8 cellular contexts compared by ENCODE assay signal in the genomic region with DNA sequence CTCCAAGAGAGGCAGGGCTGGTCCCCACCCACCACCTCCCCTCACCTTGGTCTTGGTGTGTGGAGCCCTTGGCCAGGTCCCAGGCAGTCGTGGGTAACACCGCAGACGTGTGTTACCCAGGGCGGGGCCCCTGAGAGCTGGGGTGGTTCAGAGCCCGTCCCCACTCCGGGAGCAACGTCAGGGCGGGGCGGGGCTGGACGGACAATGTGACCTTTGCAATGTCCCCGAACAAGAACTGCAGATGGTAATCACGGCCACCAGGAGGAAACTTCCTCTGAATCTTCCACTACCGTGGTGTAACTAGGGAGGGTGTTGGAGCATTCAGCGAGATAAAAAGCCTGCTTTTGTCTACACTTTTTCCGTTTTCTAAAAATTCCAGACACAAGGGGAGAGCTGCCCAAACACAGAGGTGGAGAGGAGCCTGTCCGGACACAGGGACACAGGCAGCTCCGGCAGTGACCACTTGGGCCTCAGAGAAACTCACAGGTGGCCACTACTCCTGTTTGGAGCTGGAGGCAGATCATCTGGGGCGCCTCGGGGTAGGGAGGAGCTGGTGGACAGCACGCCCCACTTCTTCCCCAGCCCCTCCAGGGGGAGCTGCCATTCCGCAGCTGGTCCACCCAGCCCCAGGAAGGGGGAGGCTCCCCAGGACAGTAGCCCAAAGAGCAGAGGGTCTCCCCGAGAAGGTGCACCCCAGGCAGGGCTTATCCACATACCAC. TPM values are rescaled to one million over a fixed set of nuclear protein-coding genes. Genes with fewer than 3 reads are reported as not detected.
DNase-seq lines count a peak whose midpoint lies in the region; ATAC-seq, FAIRE-seq and TF ChIP-seq lines count a peak whose summit lies in the region.

No MANE protein-coding gene starts in this region.

- TF ChIP-seq EP300 in SK-N-SH (IDR thresholded peaks at IDR 0.05; ENCODE audit: borderline replicate concordance in 1 of 2, low read depth in 1 of 2, low read length in 1 of 2) (no peak), stomach (IDR thresholded peaks at IDR 0.05) (no peak)

- FAIRE-seq in H54 (lab: Jason Lieb, UNC): no peak

- WGBS in SK-N-SH (ENCODE audit: low lambda C conversion rate): 49% methylated on average over 21 of the region's 22 CpGs
- WGBS in right lobe of liver (ENCODE audit: insufficient coverage, low coverage, low lambda C conversion rate, missing lambda C conversion rate): 0% methylated on average over 16 of the region's 22 CpGs
- 1 to 7% (median 7%) methylated on average over 17 to 22 of the region's 22 CpGs for WGBS in stomach, 5 donors

- no peaks in the 10 kb centered on the region for H4K20me1 ChIP-seq in SK-N-SH (ENCODE audit: insufficient read depth)

- peak overlapping the region in 1 of 2 experiments; percentile 99; a peak in 2 of 4 replicates for H3K27ac ChIP-seq in SK-N-SH (ENCODE audit: low read depth in 2 of 2, low read length in 1 of 2)
- peak overlapping the region in 41 of 59 donors; percentile 3 to 79 (median 59) for H3K27ac ChIP-seq in dorsolateral prefrontal cortex
- H3K27ac ChIP-seq in right lobe of liver: peak overlapping the region; percentile 74 to 97 (median 93)
- H3K27ac ChIP-seq in stomach: peak overlapping the region; percentile 55 to 81 (median 67)

- TF ChIP-seq CTCF in BJ (IDR thresholded peaks at IDR 0.05; ENCODE audit: insufficient read depth, low read depth, low read length) (peak; percentile 44), SK-N-SH (IDR thresholded peaks at IDR 0.05) (peak; percentile 50), dorsolateral prefrontal cortex (IDR thresholded peaks at IDR 0.05 in 54 of 56, conservative IDR thresholded peaks at IDR 0.05 in 2 of 56; ENCODE audit: low read depth in 1 of 56, partially characterized antibody in 56 of 56) (peak in 48 of 56 donors; percentile 8 to 67 (median 38)), right lobe of liver (IDR thresholded peaks at IDR 0.05) (peak; percentile 48 to 79 (median 50)), stomach (IDR thresholded peaks at IDR 0.05) (peak in 5 of 7 experiments; percentile 24 to 79 (median 46))

- H2AFZ ChIP-seq in SK-N-SH (ENCODE audit: low read depth): no peak overlapping the region

- no peaks in the 10 kb centered on the region for H3K36me3 ChIP-seq in BJ (ENCODE audit: control insufficient read depth, insufficient read depth, low read length)
- H3K36me3 ChIP-seq in SK-N-SH (replicated peaks in 1 of 2; ENCODE audit: control insufficient read depth in 1 of 2, insufficient read depth in 2 of 2, low read length in 1 of 2): no peaks in the 10 kb centered on the region
- no peaks in the 10 kb centered on the region for H3K36me3 ChIP-seq in right lobe of liver
- no peaks in the 10 kb centered on the region for H3K36me3 ChIP-seq in stomach

- intact Hi-C loops in dorsolateral prefrontal cortex (cut with DNase I): no loop called here
- intact Hi-C loops in right lobe of liver (cut with DNase I): no loop called here
- intact Hi-C loops in stomach (cut with DNase I; ENCODE audit: low total_unique reads): loop anchor here (10.0 kb wide), 1 partner anchor 176 kb away; no protein-coding TSS in a partner anchor

- no peaks in the 10 kb centered on the region for H3F3A ChIP-seq in SK-N-SH (replicated peaks; ENCODE audit: insufficient read depth)

- H3K9ac ChIP-seq in SK-N-SH: no peak overlapping the region

- no peaks in the 10 kb centered on the region for H3K79me2 ChIP-seq in SK-N-SH (ENCODE audit: insufficient read depth)

- H3K4me3 ChIP-seq in BJ (ENCODE audit: low read depth, low read length): peak overlapping the region; percentile 13; the same call in 1 of the 2 replicates
- no peak overlapping the region for H3K4me3 ChIP-seq in SK-N-SH (ENCODE audit: low read depth in 2 of 2, low read length in 1 of 2)
- peak overlapping the region in 51 of 59 donors; percentile 5 to 56 (median 29) for H3K4me3 ChIP-seq in dorsolateral prefrontal cortex
- H3K4me3 ChIP-seq in right lobe of liver: peak overlapping the region; percentile 48 to 64 (median 58)
- peak overlapping the region; percentile 1 to 33 (median 22) for H3K4me3 ChIP-seq in stomach

- POLR2A ChIA-PET in BJ (lab: Charles Lee) (no interaction called here), SK-N-SH (lab: Yijun Ruan, JAX) (interaction anchor here (0.7 to 3.8 kb wide), 8 partner anchors 10 to 110 kb away, joined by 3 to 37 read pairs (median 4); no protein-coding TSS in a partner anchor)

- H3K4me2 ChIP-seq in SK-N-SH: no peak overlapping the region

- TF ChIP-seq RAD21 in SK-N-SH (IDR thresholded peaks at IDR 0.05; ENCODE audit: low read length): peak; percentile 46

- H3K9me3 ChIP-seq in SK-N-SH (no peaks in the 10 kb centered on the region), right lobe of liver (no peaks in the 10 kb centered on the region), stomach (no peaks in the 10 kb centered on the region)

- DNase-seq in BJ (ENCODE audit: low read depth) (no peak), H54 (ENCODE audit: insufficient read length, low spot score) (peak; percentile 92), SK-N-SH (peak; percentile 84), dorsolateral prefrontal cortex (peak in 7 of 10 donors; percentile 45 to 70 (median 57)), right lobe of liver (peak; percentile 95 to 96 (median 95)), stomach (peak; percentile 90), NCI-H1105 (lab: John Stamatoyannopoulos, UW) (no peak), NCI-H2081 treated with DMSO at 0.1 percent for 48 hours (lab: John Stamatoyannopoulos, UW) (no peak)

- CTCF ChIA-PET in BJ (lab: Yijun Ruan, JAX) (interaction anchor here (0.6 to 3.0 kb wide), 18 partner anchors 10 to 292 kb away, joined by 3 to 15 read pairs (median 4); a partner anchor contains a TSS), SK-N-SH (lab: Yijun Ruan, JAX) (interaction anchor here (0.6 to 17.2 kb wide), 27 partner anchors 11 to 286 kb away, joined by 3 to 295 read pairs (median 8); a partner anchor contains a TSS)

- peak; percentile 93 to 95 (median 94) for ATAC-seq in right lobe of liver

- H3K27me3 ChIP-seq in BJ (ENCODE audit: control insufficient read depth, insufficient read depth, low read length) (no peaks in the 10 kb centered on the region), SK-N-SH (ENCODE audit: insufficient read depth) (peaks cover 6% of the 10 kb centered on the region; the same call in 1 of the 2 replicates), dorsolateral prefrontal cortex (no peaks in the 10 kb centered on the region), right lobe of liver (no peaks in the 10 kb centered on the region), stomach (no peaks in the 10 kb centered on the region)

- no peaks in the 10 kb centered on the region for H3K9me2 ChIP-seq in SK-N-SH

- TF ChIP-seq POLR2A in H54 (IDR thresholded peaks at IDR 0.05; ENCODE audit: low read depth, low read length): 0 out of 2 replicates have a peak, but pooled peaks have one; percentile 21
- peak; percentile 65 for TF ChIP-seq POLR2A in right lobe of liver (IDR thresholded peaks at IDR 0.05)
- TF ChIP-seq POLR2A in stomach (IDR thresholded peaks at IDR 0.05): no peak

- H3K4me1 ChIP-seq in SK-N-SH (ENCODE audit: control insufficient read depth in 1 of 2, insufficient read depth in 2 of 2, low read depth in 1 of 2, low read length in 1 of 2) (peaks cover 0 to 87% of the 10 kb centered on the region in 2 experiments; a peak in 2 of 4 replicates), right lobe of liver (peaks cover 0 to 24% (median 6%) of the 10 kb centered on the region in 4 donors), stomach (peaks cover 13 to 18% (median 16%) of the 10 kb centered on the region in 4 donors)

TF ChIP-seq in SK-N-SH, 30 proteins besides CTCF, POLR2A, EP300 and RAD21 (continues in another document):
- TF ChIP-seq TCF12 (IDR thresholded peaks at IDR 0.05): no peak
- TF ChIP-seq, protein P1, sequence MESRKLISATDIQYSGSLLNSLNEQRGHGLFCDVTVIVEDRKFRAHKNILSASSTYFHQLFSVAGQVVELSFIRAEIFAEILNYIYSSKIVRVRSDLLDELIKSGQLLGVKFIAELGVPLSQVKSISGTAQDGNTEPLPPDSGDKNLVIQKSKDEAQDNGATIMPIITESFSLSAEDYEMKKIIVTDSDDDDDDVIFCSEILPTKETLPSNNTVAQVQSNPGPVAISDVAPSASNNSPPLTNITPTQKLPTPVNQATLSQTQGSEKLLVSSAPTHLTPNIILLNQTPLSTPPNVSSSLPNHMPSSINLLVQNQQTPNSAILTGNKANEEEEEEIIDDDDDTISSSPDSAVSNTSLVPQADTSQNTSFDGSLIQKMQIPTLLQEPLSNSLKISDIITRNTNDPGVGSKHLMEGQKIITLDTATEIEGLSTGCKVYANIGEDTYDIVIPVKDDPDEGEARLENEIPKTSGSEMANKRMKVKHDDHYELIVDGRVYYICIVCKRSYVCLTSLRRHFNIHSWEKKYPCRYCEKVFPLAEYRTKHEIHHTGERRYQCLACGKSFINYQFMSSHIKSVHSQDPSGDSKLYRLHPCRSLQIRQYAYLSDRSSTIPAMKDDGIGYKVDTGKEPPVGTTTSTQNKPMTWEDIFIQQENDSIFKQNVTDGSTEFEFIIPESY (IDR thresholded peaks at IDR 0.05; ENCODE audit: borderline replicate concordance, low read depth): no peak
- peak; percentile 14; the same call in 1 of the 2 replicates for TF ChIP-seq GATA2 (CRISPR knock-in tag; IDR thresholded peaks at IDR 0.05)
- no peak for TF ChIP-seq ELF1 (IDR thresholded peaks at IDR 0.05)
- TF ChIP-seq SIN3A (IDR thresholded peaks at IDR 0.05; ENCODE audit: borderline replicate concordance, low read depth, low read length): no peak
- no peak for TF ChIP-seq NFIC (IDR thresholded peaks at IDR 0.05; ENCODE audit: borderline replicate concordance)
- peak; percentile 32; the same call in 1 of the 2 replicates for TF ChIP-seq MXI1 (IDR thresholded peaks at IDR 0.05; ENCODE audit: low read depth, low read length)
- TF ChIP-seq SMC3 (IDR thresholded peaks at IDR 0.05; ENCODE audit: low read depth, low read length): peak; percentile 19; the same call in 1 of the 2 replicates
- TF ChIP-seq YY1 (IDR thresholded peaks at IDR 0.05; ENCODE audit: low read depth): no peak
- TF ChIP-seq FOXM1 (IDR thresholded peaks at IDR 0.05; ENCODE audit: low read depth): no peak
- no peak for TF ChIP-seq EZH2phosphoT487 (IDR thresholded peaks at IDR 0.05; ENCODE audit: borderline replicate concordance, low read depth)

RNA-seq across cellular contexts. Expression of a gene that starts 14.2 kb away (rescaled TPM):
- polyA plus RNA-seq in BJ (2011; rRNA removed) (34.6 and 55.4 TPM in 2 replicates), SK-N-SH (2012; rRNA removed) (64.3 and 82.2 TPM in 2 replicates), stomach (10 to 100 TPM; 18.6 to 78.1 (median 56.4) TPM)
- 49.8 and 63.7 TPM in 2 replicates for polyA minus RNA-seq in BJ (2011; rRNA and poly(A)+ RNA removed)
- 29.3 and 49.2 TPM in 2 replicates for polyA plus RNA-seq in SK-N-SH (2012; cell fraction: cytosol; rRNA removed)
- polyA plus RNA-seq in SK-N-SH (2012; cell fraction: nucleus; rRNA removed): 190 and 211 TPM in 2 replicates
- total RNA-seq in dorsolateral prefrontal cortex (10 to 100 TPM; 30.0 to 80.0 (median 48.8) TPM), right lobe of liver (100 to 1,000 TPM in 1 of 6 experiments, 10 to 100 TPM in 5; 60.9 to 104 (median 86.1) TPM), stomach (100 to 1,000 TPM in 2 of 5 donors, 10 to 100 TPM in 3; 27.4 to 140 (median 82.6) TPM)

Comparison
In these comparisons a context has a peak if more than half of its experiments do, and no peak if none do; other contexts are left out.
1. DNase-seq: peak in H54 (single experiment), SK-N-SH (single experiment), dorsolateral prefrontal cortex (7 of 10), right lobe of liver (3 of 3) and stomach (single experiment); none in BJ (single experiment), NCI-H1105 (single experiment) and NCI-H2081 treated with DMSO at 0.1 percent for 48 hours (single experiment).
2. H3K4me3 ChIP-seq: peak in BJ (single experiment), dorsolateral prefrontal cortex (51 of 59), right lobe of liver (3 of 3) and stomach (4 of 4); none in SK-N-SH (0 of 2).
3. POLR2A ChIP-seq: peak in H54 (single experiment) and right lobe of liver (single experiment); none in stomach (0 of 4).
4. Peak in every context shown above with its lines, with median percentiles within 50 percentile points of each other: CTCF ChIP-seq.